Comparison of ENCODE assay signal across 9 cellular contexts in the genomic region with DNA sequence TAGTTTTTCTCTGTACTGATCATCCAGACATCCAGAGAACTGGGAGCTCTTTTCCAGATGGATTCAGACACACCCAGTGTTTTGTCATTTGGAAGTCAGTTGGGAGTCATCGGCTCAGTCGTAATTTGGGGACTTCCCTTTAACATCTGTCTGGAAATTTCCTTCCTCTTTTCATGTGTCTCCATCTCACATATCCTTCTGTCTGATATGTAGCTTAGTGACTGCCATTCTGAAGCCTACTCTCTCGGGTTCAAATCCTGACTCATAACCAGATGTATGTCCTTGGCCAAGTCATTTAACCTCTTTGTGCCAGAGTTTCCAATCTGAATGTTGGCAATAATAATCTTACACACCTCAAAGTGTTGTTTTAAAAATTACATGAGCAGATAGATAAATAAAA. TPM values are rescaled to one million over a fixed set of nuclear protein-coding genes. Genes with fewer than 3 reads are reported as not detected.
DNase-seq lines count a peak whose midpoint lies in the region; ATAC-seq and TF ChIP-seq lines count a peak whose summit lies in the region.
"Had no signal": no experiment of that assay in that cellular context is flagged by ENCODE, and none has a peak within 500 bp of the region (broad histone marks: within the 10 kb centered on the region; RNA-seq: fewer than 3 reads in every experiment).

No MANE protein-coding gene starts in this region.

- ATAC-seq in T-cell (replicated peaks in 1 of 4) (no peak), HG03354 (IDR thresholded peaks at IDR 0.05; ENCODE audit: poor library complexity, severe bottlenecking, unreplicated experiment) (no peak)

- TF ChIP-seq CTCF in fibroblast of villous mesenchyme (IDR thresholded peaks at IDR 0.05; ENCODE audit: insufficient read depth, low read depth, low read length) (no peak), tibial artery (IDR thresholded peaks at IDR 0.05) (no peak)

- H3K27ac Mint-ChIP-seq in activated naive CD4-positive, alpha-beta T cell treated with anti-CD3 and anti-CD28 coated beads for 36 hours = peak overlapping the region; percentile 90
- H3K27ac Mint-ChIP-seq in T-cell = peak overlapping the region; percentile 73 to 86

- no peaks in the 10 kb centered on the region for H3K27me3 ChIP-seq in tibial artery

- peak overlapping the region; percentile 26 for H3K4me3 Mint-ChIP-seq in activated naive CD4-positive, alpha-beta T cell treated with anti-CD3 and anti-CD28 coated beads for 36 hours
- H3K4me3 Mint-ChIP-seq in T-cell = peak overlapping the region; percentile 41 to 94 (median 60)

- POLR2A ChIA-PET in T-cell (lab: Charles Lee) = interaction anchor here (0.6 to 1.0 kb wide), 4 partner anchors 14 to 210 kb away, joined by 3 to 4 read pairs (median 3); no protein-coding TSS in a partner anchor

- peaks cover 47% of the 10 kb centered on the region for H3K4me1 Mint-ChIP-seq in activated naive CD4-positive, alpha-beta T cell treated with anti-CD3 and anti-CD28 coated beads for 36 hours (ENCODE audit: low read depth)
- peaks cover 49 to 51% (median 50%) of the 10 kb centered on the region in 3 donors for H3K4me1 Mint-ChIP-seq in T-cell

- intact Hi-C loops in activated naive CD4-positive, alpha-beta T cell treated with anti-CD3 and anti-CD28 coated beads for 36 hours (cut with micrococcal nuclease) = loop anchor here (5.0 to 10.0 kb wide), 2 partner anchors 91 to 642 kb away; partner anchors contain the start of gene HLCS
- intact Hi-C loops in tibial artery (cut with DNase I; ENCODE audit: low total_unique reads) = loop anchor here (10.0 kb wide), 1 partner anchor 258 kb away; the partner anchor contains the start of gene SETD4

- no peak overlapping the region for H3K4me3 ChIP-seq in fibroblast of villous mesenchyme (ENCODE audit: low read depth, low read length)
- no peak overlapping the region for H3K4me3 ChIP-seq in tibial artery

- peaks cover 0 to 20% (median 0%) of the 10 kb centered on the region in 3 donors for H3K36me3 ChIP-seq in tibial artery

- peak overlapping the region; percentile 24 to 98 for H3K27ac ChIP-seq in tibial artery
- H3K27ac ChIP-seq: parathyroid adenoma had no signal

- H3K36me3 Mint-ChIP-seq in activated naive CD4-positive, alpha-beta T cell treated with anti-CD3 and anti-CD28 coated beads for 36 hours (ENCODE audit: low read depth) = peaks cover 23% of the 10 kb centered on the region
- peaks cover 15% of the 10 kb centered on the region for H3K36me3 Mint-ChIP-seq in T-cell

- no peak for DNase-seq in activated naive CD4-positive, alpha-beta T cell treated with anti-CD3 and anti-CD28 coated beads for 36 hours
- no peak for DNase-seq in activated naive CD4-positive, alpha-beta T cell (lab: John Stamatoyannopoulos, UW)
- DNase-seq in T-cell (no peak), fibroblast of villous mesenchyme (ENCODE audit: low read depth) (peak; percentile 41), tibial artery (no peak), NCI-H2227 (lab: John Stamatoyannopoulos, UW; ENCODE audit: unreplicated experiment) (no peak), SK-N-DZ (ENCODE audit: low spot score) (no peak)

- no peaks in the 10 kb centered on the region for H3K9me3 Mint-ChIP-seq in activated naive CD4-positive, alpha-beta T cell treated with anti-CD3 and anti-CD28 coated beads for 36 hours
- H3K9me3 Mint-ChIP-seq in T-cell = no peaks in the 10 kb centered on the region

- CTCF ChIA-PET in activated naive CD4-positive, alpha-beta T cell treated with anti-CD3 and anti-CD28 coated beads for 36 hours (lab: Charles Lee) = interaction anchor here (0.9 to 2.2 kb wide), 6 partner anchors 8 to 173 kb away, joined by 3 to 5 read pairs (median 4); no protein-coding TSS in a partner anchor
- CTCF ChIA-PET in T-cell (lab: Charles Lee) = interaction anchor here (0.6 to 1.7 kb wide), 5 partner anchors 11 to 172 kb away, joined by 3 to 8 read pairs (median 3); no protein-coding TSS in a partner anchor

- peaks cover 0 to 57% (median 27%) of the 10 kb centered on the region in 4 donors for H3K4me1 ChIP-seq in tibial artery
- H3K4me1 ChIP-seq: parathyroid adenoma had no signal

- H3K27me3 Mint-ChIP-seq in activated naive CD4-positive, alpha-beta T cell treated with anti-CD3 and anti-CD28 coated beads for 36 hours (ENCODE audit: low read depth) = no peaks in the 10 kb centered on the region
- H3K27me3 Mint-ChIP-seq in T-cell = no peaks in the 10 kb centered on the region

- no peaks in the 10 kb centered on the region for H3K9me3 ChIP-seq in tibial artery

RNA-seq across cellular contexts. Expression of gene MORC3, which starts 3.0 kb away (rescaled TPM):
- total RNA-seq in activated naive CD4-positive, alpha-beta T cell treated with anti-CD3 and anti-CD28 coated beads for 36 hours = 10 to 100 TPM; 26.7 to 28.6 TPM
- 10 to 100 TPM; 53.1 to 74.8 (median 71.6) TPM for total RNA-seq in T-cell
- 39.0 and 56.1 TPM in 2 replicates for total RNA-seq in fibroblast of villous mesenchyme
- polyA plus RNA-seq in SK-N-DZ (2014; cell fraction: cytosol; rRNA removed) = 16.7 and 20.8 TPM in 2 replicates
- 22.0 and 22.6 TPM in 2 replicates for polyA plus RNA-seq in SK-N-DZ (2014; cell fraction: nucleus; rRNA removed)
